ENCODE assay signal across 28 cellular contexts in the genomic region with DNA sequence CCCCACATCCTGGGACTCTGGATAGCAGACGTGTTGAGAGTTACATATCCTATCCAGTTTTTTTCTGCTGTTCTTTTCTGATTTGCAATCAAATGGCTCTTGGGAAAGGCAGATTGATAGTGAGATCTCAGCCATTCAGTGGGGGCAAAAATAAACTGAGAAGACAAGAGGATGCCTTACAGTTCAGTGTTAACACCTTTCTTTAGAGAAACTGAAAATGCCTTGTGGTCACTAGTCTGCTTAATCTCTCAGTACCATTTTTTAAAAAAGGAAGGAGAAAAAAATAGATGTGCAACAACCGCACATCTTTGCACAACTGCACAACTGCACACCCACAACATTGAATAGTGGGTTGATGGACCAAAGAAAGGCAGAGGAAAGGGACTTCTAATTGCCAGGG.
"Had no signal": no experiment of that assay in that cellular context is flagged by ENCODE, and none has a peak within 500 bp of the region (broad histone marks: within the 10 kb centered on the region; RNA-seq: fewer than 3 reads in every experiment).

No MANE protein-coding gene starts in this region.

- H3K27ac Mint-ChIP-seq: activated CD4-positive, alpha-beta memory T cell treated with anti-CD3 and anti-CD28 coated beads, Interleukin-2, amount 10 ng/mL, durations not matched to agents 7 days and 5 days; activated CD4-positive, alpha-beta T cell treated with anti-CD3 and anti-CD28 coated beads, Interleukin-2, amount 10 ng/mL, durations not matched to agents 7 days and 5 days; activated naive CD8-positive, alpha-beta T cell; activated T-cell treated with anti-CD3 and anti-CD28 coated beads, Interleukin-2, amount 50 U/mL, for 24 hours; activated T-helper 17 cell treated with anti-CD3 and anti-CD28 coated beads, Interleukin-2, amount 50 U/mL, for 72 hours; dendritic cell treated with granulocyte-macrophage colony-stimulating factor and Interleukin-4, amounts not matched to agents 40 ng/mL and 50 ng/mL, for 4 days; endodermal cell; WTC11 had no signal

- H3K9me3 Mint-ChIP-seq: activated CD4-positive, alpha-beta memory T cell treated with anti-CD3 and anti-CD28 coated beads, Interleukin-2, amount 10 ng/mL, durations not matched to agents 7 days and 5 days; activated CD4-positive, alpha-beta T cell treated with anti-CD3 and anti-CD28 coated beads, Interleukin-2, amount 10 ng/mL, durations not matched to agents 7 days and 5 days; activated T-cell treated with anti-CD3 and anti-CD28 coated beads, Interleukin-2, amount 50 U/mL, for 24 hours; activated T-helper 17 cell treated with anti-CD3 and anti-CD28 coated beads, Interleukin-2, amount 50 U/mL, for 72 hours; central memory CD8-positive, alpha-beta T cell; dendritic cell treated with granulocyte-macrophage colony-stimulating factor and Interleukin-4, amounts not matched to agents 40 ng/mL and 50 ng/mL, for 4 days; WTC11 had no signal

- H3K4me3 ChIP-seq: coronary artery, dorsolateral prefrontal cortex had no signal

- H3K4me1 Mint-ChIP-seq: activated CD4-positive, alpha-beta memory T cell treated with anti-CD3 and anti-CD28 coated beads, Interleukin-2, amount 10 ng/mL, durations not matched to agents 7 days and 5 days; activated CD4-positive, alpha-beta T cell treated with anti-CD3 and anti-CD28 coated beads, Interleukin-2, amount 10 ng/mL, durations not matched to agents 7 days and 5 days; activated T-helper 17 cell treated with anti-CD3 and anti-CD28 coated beads, Interleukin-2, amount 50 U/mL, for 72 hours; central memory CD8-positive, alpha-beta T cell; endodermal cell; WTC11 had no signal

- DNase-seq: activated CD4-positive, alpha-beta memory T cell treated with anti-CD3 and anti-CD28 coated beads, Interleukin-2, amount 10 ng/mL, durations not matched to agents 7 days and 5 days; activated CD4-positive, alpha-beta T cell treated with anti-CD3 and anti-CD28 coated beads for 1 hour; activated CD4-positive, alpha-beta T cell treated with anti-CD3 and anti-CD28 coated beads for 4 hours; activated CD4-positive, alpha-beta T cell treated with anti-CD3 and anti-CD28 coated beads, Interleukin-2, amount 10 ng/mL, durations not matched to agents 7 days and 5 days; activated CD4-positive, alpha-beta T cell treated with anti-CD3 and anti-CD28 coated beads, Interleukin-2, amount 50 U/mL, for 4 hours; activated CD8-positive, alpha-beta memory T cell treated with anti-CD3 and anti-CD28 coated beads, Interleukin-2, amount 50 U/mL, for 48 hours; activated effector memory CD4-positive, alpha-beta T cell treated with Interleukin-2 at 50 U/mL for 16 hours; activated gamma-delta T cell treated with Interleukin-2 at 50 U/mL for 16 hours; activated naive CD4-positive, alpha-beta T cell treated with anti-CD3 and anti-CD28 coated beads, Interleukin-2, amount 50 U/mL, for 16 hours; activated naive CD4-positive, alpha-beta T cell treated with Interleukin-2 at 50 U/mL for 16 hours; activated T-cell treated with anti-CD3 and anti-CD28 coated beads for 4 hours; activated T-cell treated with anti-CD3 and anti-CD28 coated beads, Interleukin-2, amount 50 U/mL, for 24 hours; amniotic stem cell; anterior cingulate cortex; brain microvascular endothelial cell; dorsolateral prefrontal cortex; effector memory CD4-positive, alpha-beta T cell; endodermal cell; foreskin fibroblast; T-helper 2 cell had no signal

- H3K27ac ChIP-seq: brain microvascular endothelial cell, coronary artery, dorsolateral prefrontal cortex, VCaP had no signal

- ATAC-seq: activated T-helper 17 cell treated with anti-CD3 and anti-CD28 coated beads, Interleukin-2, amount 50 U/mL, for 72 hours; esophagus mucosa; WTC11 had no signal

- H3K27me3 ChIP-seq: brain microvascular endothelial cell had no signal

- H3K27me3 Mint-ChIP-seq: activated CD4-positive, alpha-beta memory T cell treated with anti-CD3 and anti-CD28 coated beads, Interleukin-2, amount 10 ng/mL, durations not matched to agents 7 days and 5 days; activated CD4-positive, alpha-beta T cell treated with anti-CD3 and anti-CD28 coated beads, Interleukin-2, amount 10 ng/mL, durations not matched to agents 7 days and 5 days; activated naive CD8-positive, alpha-beta T cell; activated T-helper 17 cell treated with anti-CD3 and anti-CD28 coated beads, Interleukin-2, amount 50 U/mL, for 72 hours; central memory CD8-positive, alpha-beta T cell; dendritic cell treated with granulocyte-macrophage colony-stimulating factor and Interleukin-4, amounts not matched to agents 40 ng/mL and 50 ng/mL, for 4 days had no signal

- H3K4me3 Mint-ChIP-seq: activated CD4-positive, alpha-beta memory T cell treated with anti-CD3 and anti-CD28 coated beads, Interleukin-2, amount 10 ng/mL, durations not matched to agents 7 days and 5 days; activated CD4-positive, alpha-beta T cell treated with anti-CD3 and anti-CD28 coated beads, Interleukin-2, amount 10 ng/mL, durations not matched to agents 7 days and 5 days; activated naive CD8-positive, alpha-beta T cell; activated T-cell treated with anti-CD3 and anti-CD28 coated beads, Interleukin-2, amount 50 U/mL, for 24 hours; activated T-helper 17 cell treated with anti-CD3 and anti-CD28 coated beads, Interleukin-2, amount 50 U/mL, for 72 hours; central memory CD8-positive, alpha-beta T cell; dendritic cell treated with granulocyte-macrophage colony-stimulating factor and Interleukin-4, amounts not matched to agents 40 ng/mL and 50 ng/mL, for 4 days; endodermal cell; WTC11 had no signal

- H3K36me3 ChIP-seq: brain microvascular endothelial cell had no signal
